ENCODE assay signal across 8 cellular contexts in genomic region chr6:42727084-42727601, GRCh38. TPM values are rescaled to one million over a fixed set of nuclear protein-coding genes. Genes with fewer than 3 reads are reported as not detected.
DNase-seq lines count a peak whose midpoint lies in the region; ATAC-seq, FAIRE-seq and TF ChIP-seq lines count a peak whose summit lies in the region.

No MANE protein-coding gene starts in this region.

- TF ChIP-seq CTCF in HFFc6 (IDR thresholded peaks at IDR 0.05) (no peak), ascending aorta (IDR thresholded peaks at IDR 0.05) (no peak), HepG2 (CRISPR knock-in tag; IDR thresholded peaks at IDR 0.05) (no peak), stomach (IDR thresholded peaks at IDR 0.05) (no peak)

- no peaks in the 10 kb centered on the region for H3K27me3 ChIP-seq in ascending aorta
- H3K27me3 ChIP-seq in HepG2 (ENCODE audit: control insufficient read depth in 1 of 2, insufficient read depth in 2 of 2, low read length in 2 of 2): no peaks in the 10 kb centered on the region
- H3K27me3 ChIP-seq in stomach: no peaks in the 10 kb centered on the region

- H3K4me2 ChIP-seq in HepG2 (ENCODE audit: low read depth, low read length): peak overlapping the region; percentile 53

- peak overlapping the region; percentile 51 to 58 for H3K27ac ChIP-seq in ascending aorta
- H3K27ac ChIP-seq in HepG2 (ENCODE audit: extremely low read length, insufficient read depth, low read length): no peak overlapping the region
- H3K27ac ChIP-seq in stomach: peak overlapping the region; percentile 69 to 89 (median 88)

- peaks cover 0 to 5% of the 10 kb centered on the region in 2 donors for H3K4me1 ChIP-seq in ascending aorta
- H3K4me1 ChIP-seq in HepG2 (ENCODE audit: insufficient read depth, low read length): peaks cover 20% of the 10 kb centered on the region
- H3K4me1 ChIP-seq in stomach: peaks cover 5 to 20% (median 8%) of the 10 kb centered on the region in 4 donors

- in situ Hi-C loops in HepG2 (cut with HindIII; ENCODE audit: extremely low pct_ligation_motif_present, low pct_unique_long_range_greater_than_20kb): loop anchor here (5.0 kb wide), 1 partner anchor 65 kb away; no protein-coding TSS in a partner anchor

- H3K36me3 ChIP-seq in ascending aorta (no peaks in the 10 kb centered on the region), HepG2 (replicated peaks in 1 of 2; ENCODE audit: control insufficient read depth in 1 of 2, insufficient read depth in 2 of 2, low read length in 2 of 2) (no peaks in the 10 kb centered on the region), stomach (peaks cover 0 to 6% (median 3%) of the 10 kb centered on the region in 4 donors)

- peaks cover 1% of the 10 kb centered on the region; the same call in 1 of the 2 replicates for H3K27me3 Mint-ChIP-seq in HFFc6 (ENCODE audit: insufficient read depth)

- no peaks in the 10 kb centered on the region for H3K9me3 ChIP-seq in ascending aorta
- H3K9me3 ChIP-seq in HepG2 (ENCODE audit: low read length): no peaks in the 10 kb centered on the region
- no peaks in the 10 kb centered on the region for H3K9me3 ChIP-seq in stomach

- peak overlapping the region; percentile 98 for H3K27ac Mint-ChIP-seq in HFFc6

- H2AFZ ChIP-seq in HepG2 (ENCODE audit: low read length): no peak overlapping the region

- peak overlapping the region; percentile 85 for H3K4me3 Mint-ChIP-seq in HFFc6

- 86% methylated on average over 51 of the region's 51 CpGs for WGBS in HepG2 (ENCODE audit: low lambda C conversion rate)
- 11 to 31% (median 14%) methylated on average over 29 to 51 of the region's 51 CpGs for WGBS in stomach, 5 donors

- BruUV-seq in HepG2 (replicated peaks; lab: Mats Ljungman, UMichigan): no TSS peak

- ATAC-seq in HepG2: peak; percentile 36

- FAIRE-seq in HepG2 (lab: Jason Lieb, UNC): no peak

- H3K9me3 Mint-ChIP-seq in HFFc6: peaks cover 4% of the 10 kb centered on the region; the same call in 1 of the 2 replicates

- no peaks in the 10 kb centered on the region for H4K20me1 ChIP-seq in HepG2 (ENCODE audit: insufficient read depth, low read length)

- TF ChIP-seq POLR2A in HepG2 (IDR thresholded peaks at IDR 0.05; ENCODE audit: insufficient read depth in 1 of 2, low read depth in 2 of 2, low read length in 2 of 2) (no peak), stomach (IDR thresholded peaks at IDR 0.05) (no peak)

- intact Hi-C loops in ascending aorta (cut with DNase I) (loop anchor here (1.0 to 2.0 kb wide), 3 partner anchors 19 to 152 kb away; partner anchors contain the start of genes RPL7L1 and TBCC), HepG2 (cut with micrococcal nuclease; ENCODE audit: unreplicated experiment) (loop anchor here (5.0 kb wide), 1 partner anchor 165 kb away; a partner anchor contains a TSS), stomach (cut with DNase I; ENCODE audit: low total_unique reads) (loop anchor here (10.0 kb wide), 1 partner anchor 62 kb away; no protein-coding TSS in a partner anchor)

- no peaks in the 10 kb centered on the region for H3K79me2 ChIP-seq in HepG2 (ENCODE audit: insufficient read depth, low read length)

- H3K4me1 Mint-ChIP-seq in HFFc6 (ENCODE audit: low read depth): peaks cover 33% of the 10 kb centered on the region

- TF ChIP-seq EP300 in HepG2 (IDR thresholded peaks at IDR 0.05; ENCODE audit: low read depth in 2 of 2, low read length in 2 of 2): no peak
- TF ChIP-seq EP300 in HepG2 (CRISPR knock-in tag; IDR thresholded peaks at IDR 0.05; ENCODE audit: borderline replicate concordance): no peak
- no peak for TF ChIP-seq EP300 in stomach (IDR thresholded peaks at IDR 0.05)

- no peak overlapping the region for H3K9ac ChIP-seq in HepG2 (ENCODE audit: insufficient read depth, low read depth, low read length)

- peak; percentile 39 for DNase-seq in AG20443 (ENCODE audit: low spot score)
- peak; percentile 21 for DNase-seq in HFFc6
- no peak for DNase-seq in ascending aorta (ENCODE audit: low spot score in 2 of 2)
- DNase-seq in HepG2 (ENCODE audit: low spot score): no peak
- DNase-seq in stomach: peak; percentile 25
- no peak for DNase-seq in NCI-H2081 (lab: John Stamatoyannopoulos, UW)
- no peak for DNase-seq in GOT3 (lab: John Stamatoyannopoulos, UW)
- DNase-seq in islet precursor cell: no peak

- POLR2A ChIA-PET in HepG2 (lab: Yijun Ruan, JAX): interaction anchor here (1.3 to 2.4 kb wide), 3 partner anchors 19 to 65 kb away, joined by 4 to 14 read pairs (median 5); partner anchors contain the start of gene TBCC

- H3K4me3 ChIP-seq in ascending aorta (peak overlapping the region; percentile 53 to 70), HepG2 (replicated peaks in 1 of 3; ENCODE audit: insufficient read depth in 1 of 3, low read depth in 2 of 3, low read length in 3 of 3) (no peak overlapping the region), stomach (peak overlapping the region; percentile 54 to 61 (median 60))

- CTCF ChIA-PET in HepG2 (lab: Yijun Ruan, JAX; ENCODE audit: low intra/inter-chr PET ratio, low total read pairs): interaction anchor here (1.3 to 1.9 kb wide), 3 partner anchors 65 to 172 kb away, joined by 5 to 29 read pairs (median 12); no protein-coding TSS in a partner anchor

- H3K36me3 Mint-ChIP-seq in HFFc6 (ENCODE audit: low read depth): no peaks in the 10 kb centered on the region

- TF ChIP-seq RAD21 in HepG2 (CRISPR knock-in tag; IDR thresholded peaks at IDR 0.05): no peak

RNA-seq across cellular contexts. Expression of gene PRPH2, which starts 4.7 kb away (rescaled TPM):
- 1 to 10 TPM in 2 of 6 experiments, under 1 TPM in 4; 0.19 to 2.0 (median 0.37) TPM for total RNA-seq in HFFc6 (2021; fragmentation: NEBNext Ultra II Directional; extraction: Animal tissue kit (Norgen Biotek cat#: 25700))
- total RNA-seq in ascending aorta (0.11 TPM), HepG2 (2016; rRNA removed; fragmentation: Illumina TruSeq; extraction: Trizol) (0.04 and 0.06 TPM in 2 replicates), stomach (1 to 10 TPM in 2 of 5 donors, under 1 TPM in 1, not detected in 2; 0.43 to 4.0 (median 1.2) TPM)
- 0.10 TPM in 1 of 2 replicates, not detected in the other for total RNA-seq in HepG2 (2016; cell fraction: cytosol; rRNA removed; fragmentation: Illumina TruSeq; extraction: Trizol; ENCODE audit: low read depth)
- total RNA-seq in HepG2 (2016; cell fraction: insoluble cytoplasmic fraction; rRNA removed; fragmentation: Illumina TruSeq; extraction: Trizol): 0.04 TPM in 1 of 2 replicates, not detected in the other
- 0.10 TPM in 1 of 2 replicates, not detected in the other for total RNA-seq in HepG2 (2016; cell fraction: membrane; rRNA removed; fragmentation: Illumina TruSeq; extraction: Trizol)
- not detected in 2 replicates for total RNA-seq in HepG2 (2016; cell fraction: nucleus; rRNA removed; fragmentation: Illumina TruSeq; extraction: Trizol)
- polyA plus RNA-seq in HepG2 (2011; rRNA removed) (0.03 and 0.05 TPM in 2 replicates), stomach (under 1 TPM; 0.38 to 0.92 (median 0.75) TPM)
- polyA plus RNA-seq in HepG2 (2011; cell fraction: cytosol; rRNA removed): 0.05 TPM in 2 replicates
- polyA plus RNA-seq in HepG2 (2011; cell fraction: nucleus; rRNA removed): 0.08 TPM in 1 of 2 replicates, not detected in the other
- polyA plus RNA-seq in HepG2 (2012): not detected in 2 replicates
- polyA plus RNA-seq in HepG2 (2016; cell fraction: cytosol; fragmentation: Illumina TruSeq; extraction: Trizol; ENCODE audit: low read depth): not detected in 2 replicates
- polyA plus RNA-seq in HepG2 (2016; cell fraction: insoluble cytoplasmic fraction; fragmentation: Illumina TruSeq; extraction: Trizol; ENCODE audit: low read depth): not detected in 2 replicates
- polyA plus RNA-seq in HepG2 (2016; cell fraction: membrane; fragmentation: Illumina TruSeq; extraction: Trizol; ENCODE audit: low read depth): not detected in 2 replicates
- polyA plus RNA-seq in HepG2 (2016; cell fraction: nucleus; fragmentation: Illumina TruSeq; extraction: Trizol; ENCODE audit: insufficient read depth, low read depth): not detected in 2 replicates
- polyA minus RNA-seq in HepG2 (2011; rRNA and poly(A)+ RNA removed; ENCODE audit: low replicate concordance): not detected in 2 replicates
- not detected in 2 replicates for polyA minus RNA-seq in HepG2 (2011; cell fraction: cytosol; rRNA and poly(A)+ RNA removed)
- 0.12 TPM in 1 of 2 replicates, not detected in the other for polyA minus RNA-seq in HepG2 (2011; cell fraction: nucleus; rRNA and poly(A)+ RNA removed)

RNA-seq across cellular contexts. Expression of gene TBCC, which starts 18.8 kb away (rescaled TPM):
- total RNA-seq in HFFc6 (2021; fragmentation: NEBNext Ultra II Directional; extraction: Animal tissue kit (Norgen Biotek cat#: 25700)): 10 to 100 TPM; 20.6 to 25.2 (median 22.5) TPM
- total RNA-seq in ascending aorta (50.8 TPM), HepG2 (2016; rRNA removed; fragmentation: Illumina TruSeq; extraction: Trizol) (36.1 and 43.2 TPM in 2 replicates), stomach (10 to 100 TPM; 14.2 to 33.0 (median 15.2) TPM)
- total RNA-seq in HepG2 (2016; cell fraction: cytosol; rRNA removed; fragmentation: Illumina TruSeq; extraction: Trizol; ENCODE audit: low read depth): 13.4 and 14.0 TPM in 2 replicates
- total RNA-seq in HepG2 (2016; cell fraction: insoluble cytoplasmic fraction; rRNA removed; fragmentation: Illumina TruSeq; extraction: Trizol): 37.2 and 41.5 TPM in 2 replicates
- 20.4 and 22.9 TPM in 2 replicates for total RNA-seq in HepG2 (2016; cell fraction: membrane; rRNA removed; fragmentation: Illumina TruSeq; extraction: Trizol)
- 17.5 and 20.0 TPM in 2 replicates for total RNA-seq in HepG2 (2016; cell fraction: nucleus; rRNA removed; fragmentation: Illumina TruSeq; extraction: Trizol)
- polyA plus RNA-seq in HepG2 (2011; rRNA removed) (14.8 and 18.0 TPM in 2 replicates), stomach (10 to 100 TPM; 16.9 to 24.6 (median 19.6) TPM)
- polyA plus RNA-seq in HepG2 (2011; cell fraction: cytosol; rRNA removed): 14.9 and 15.6 TPM in 2 replicates
- 12.6 and 13.8 TPM in 2 replicates for polyA plus RNA-seq in HepG2 (2011; cell fraction: nucleus; rRNA removed)
- polyA plus RNA-seq in HepG2 (2012): 12.0 and 15.3 TPM in 2 replicates
- polyA plus RNA-seq in HepG2 (2016; cell fraction: cytosol; fragmentation: Illumina TruSeq; extraction: Trizol; ENCODE audit: low read depth): 5.2 and 5.5 TPM in 2 replicates
- 26.8 and 28.7 TPM in 2 replicates for polyA plus RNA-seq in HepG2 (2016; cell fraction: insoluble cytoplasmic fraction; fragmentation: Illumina TruSeq; extraction: Trizol; ENCODE audit: low read depth)
- polyA plus RNA-seq in HepG2 (2016; cell fraction: membrane; fragmentation: Illumina TruSeq; extraction: Trizol; ENCODE audit: low read depth): 7.8 and 9.2 TPM in 2 replicates
- polyA plus RNA-seq in HepG2 (2016; cell fraction: nucleus; fragmentation: Illumina TruSeq; extraction: Trizol; ENCODE audit: insufficient read depth, low read depth): 20.6 and 21.7 TPM in 2 replicates
- 10.7 and 14.8 TPM in 2 replicates for polyA minus RNA-seq in HepG2 (2011; rRNA and poly(A)+ RNA removed; ENCODE audit: low replicate concordance)
- polyA minus RNA-seq in HepG2 (2011; cell fraction: cytosol; rRNA and poly(A)+ RNA removed): 8.2 and 9.3 TPM in 2 replicates
- polyA minus RNA-seq in HepG2 (2011; cell fraction: nucleus; rRNA and poly(A)+ RNA removed): 7.6 and 7.7 TPM in 2 replicates

RNA-seq across cellular contexts. Expression of gene BICRAL, which starts 54.7 kb away (rescaled TPM):
- 1 to 10 TPM; 8.0 to 9.8 (median 9.4) TPM for total RNA-seq in HFFc6 (2021; fragmentation: NEBNext Ultra II Directional; extraction: Animal tissue kit (Norgen Biotek cat#: 25700))
- 9.7 TPM for total RNA-seq in ascending aorta
- total RNA-seq in HepG2 (2016; rRNA removed; fragmentation: Illumina TruSeq; extraction: Trizol): 5.0 and 6.8 TPM in 2 replicates
- total RNA-seq in HepG2 (2016; cell fraction: cytosol; rRNA removed; fragmentation: Illumina TruSeq; extraction: Trizol; ENCODE audit: low read depth): 1.6 and 1.9 TPM in 2 replicates
- total RNA-seq in HepG2 (2016; cell fraction: insoluble cytoplasmic fraction; rRNA removed; fragmentation: Illumina TruSeq; extraction: Trizol): 4.5 and 6.4 TPM in 2 replicates
- 4.8 and 5.3 TPM in 2 replicates for total RNA-seq in HepG2 (2016; cell fraction: membrane; rRNA removed; fragmentation: Illumina TruSeq; extraction: Trizol)
- total RNA-seq in HepG2 (2016; cell fraction: nucleus; rRNA removed; fragmentation: Illumina TruSeq; extraction: Trizol): 4.9 and 6.1 TPM in 2 replicates
- 11.1 and 13.5 TPM in 2 replicates for polyA plus RNA-seq in HepG2 (2011; rRNA removed)
- 9.5 and 11.4 TPM in 2 replicates for polyA plus RNA-seq in HepG2 (2011; cell fraction: cytosol; rRNA removed)
- 9.0 and 9.1 TPM in 2 replicates for polyA plus RNA-seq in HepG2 (2011; cell fraction: nucleus; rRNA removed)
- 7.3 and 7.8 TPM in 2 replicates for polyA plus RNA-seq in HepG2 (2012)
- 0.24 and 0.26 TPM in 2 replicates for polyA plus RNA-seq in HepG2 (2016; cell fraction: cytosol; fragmentation: Illumina TruSeq; extraction: Trizol; ENCODE audit: low read depth)
- polyA plus RNA-seq in HepG2 (2016; cell fraction: insoluble cytoplasmic fraction; fragmentation: Illumina TruSeq; extraction: Trizol; ENCODE audit: low read depth): 5.3 and 6.6 TPM in 2 replicates
- 1.5 and 1.7 TPM in 2 replicates for polyA plus RNA-seq in HepG2 (2016; cell fraction: membrane; fragmentation: Illumina TruSeq; extraction: Trizol; ENCODE audit: low read depth)
- polyA plus RNA-seq in HepG2 (2016; cell fraction: nucleus; fragmentation: Illumina TruSeq; extraction: Trizol; ENCODE audit: insufficient read depth, low read depth): 8.7 and 9.2 TPM in 2 replicates
- polyA minus RNA-seq in HepG2 (2011; rRNA and poly(A)+ RNA removed; ENCODE audit: low replicate concordance): 16.6 and 32.3 TPM in 2 replicates
- polyA minus RNA-seq in HepG2 (2011; cell fraction: cytosol; rRNA and poly(A)+ RNA removed): 14.7 and 15.5 TPM in 2 replicates
- 14.7 and 18.9 TPM in 2 replicates for polyA minus RNA-seq in HepG2 (2011; cell fraction: nucleus; rRNA and poly(A)+ RNA removed)
- 10 to 100 TPM in 3 of 5 donors, 1 to 10 TPM in 2; 2.9 to 23.2 (median 11.1) TPM for total RNA-seq in stomach
- 1 to 10 TPM; 2.8 to 4.7 (median 3.1) TPM for polyA plus RNA-seq in stomach

Comparison
In these comparisons a context has a peak if more than half of its experiments do, and no peak if none do; other contexts are left out.
1. DNase-seq: peak in AG20443 (single experiment), HFFc6 (single experiment) and stomach (single experiment); none in ascending aorta (0 of 2), HepG2 (single experiment), NCI-H2081 (0 of 2), GOT3 (single experiment) and islet precursor cell (single experiment).
2. H3K4me3 ChIP-seq: peak in ascending aorta (2 of 2) and stomach (4 of 4); none in HepG2 (0 of 3).